Comparison of ENCODE assay signal across 1 cellular context in genomic region chr5:54518146-54519082, GRCh38.
TF ChIP-seq lines count a peak whose summit lies in the region.

No MANE protein-coding gene starts in this region.

TF ChIP-seq in HepG2, 621 proteins besides CTCF, POLR2A, EP300 and RAD21 (continued from another document):
- TF ChIP-seq UBTF (CRISPR knock-in tag; IDR thresholded peaks at IDR 0.05) (peak; percentile 72; the same call in 1 of the 2 replicates), SKIL (CRISPR knock-in tag; IDR thresholded peaks at IDR 0.05; ENCODE audit: borderline replicate concordance) (no peak), TAF1 (CRISPR knock-in tag; IDR thresholded peaks at IDR 0.05) (0 out of 2 replicates have a peak, but pooled peaks have one; percentile 21), YEATS4 (CRISPR knock-in tag; IDR thresholded peaks at IDR 0.05; ENCODE audit: borderline replicate concordance) (0 out of 2 replicates have a peak, but pooled peaks have one; percentile 16), SMAD1 (CRISPR knock-in tag; IDR thresholded peaks at IDR 0.05; ENCODE audit: borderline replicate concordance, low read depth) (peak; percentile 50; the same call in 1 of the 2 replicates), TMF1 (CRISPR knock-in tag; IDR thresholded peaks at IDR 0.05; ENCODE audit: low read depth) (0 out of 2 replicates have a peak, but pooled peaks have one; percentile 19), BRF2 (CRISPR knock-in tag; IDR thresholded peaks at IDR 0.05) (no peak), ZNF143 (CRISPR knock-in tag; IDR thresholded peaks at IDR 0.05) (no peak), SKI (IDR thresholded peaks at IDR 0.05; ENCODE audit: partially characterized antibody) (peak; percentile 27), SAP130 (CRISPR knock-in tag; IDR thresholded peaks at IDR 0.05; ENCODE audit: low read depth) (peak; percentile 6; the same call in 1 of the 2 replicates), KLF12 (CRISPR knock-in tag; IDR thresholded peaks at IDR 0.05; ENCODE audit: borderline replicate concordance) (no peak), ESRRA (CRISPR knock-in tag; IDR thresholded peaks at IDR 0.05; ENCODE audit: low read depth) (no peak)
